17 cellular contexts compared by ENCODE assay signal in genomic region chr1:83701396-83701795, GRCh38.
DNase-seq lines count a peak whose midpoint lies in the region; ATAC-seq and TF ChIP-seq lines count a peak whose summit lies in the region.
"Had no signal": no experiment of that assay in that cellular context is flagged by ENCODE, and none has a peak within 500 bp of the region (broad histone marks: within the 10 kb centered on the region; RNA-seq: fewer than 3 reads in every experiment).

No MANE protein-coding gene starts in this region.

- no peak for TF ChIP-seq CTCF in CD8-positive, alpha-beta T cell (IDR thresholded peaks at IDR 0.05)
- TF ChIP-seq CTCF in activated CD8-positive, alpha-beta T cell treated with anti-CD3 and anti-CD28 coated beads for 36 hours (IDR thresholded peaks at IDR 0.05), result no peak

- peak overlapping the region; percentile 46 for H3K4me3 Mint-ChIP-seq in CD8-positive, alpha-beta T cell
- no peak overlapping the region for H3K4me3 Mint-ChIP-seq in activated CD8-positive, alpha-beta T cell treated with anti-CD3 and anti-CD28 coated beads for 36 hours
- H3K4me3 Mint-ChIP-seq: CD14-positive monocyte had no signal

- H3K27ac Mint-ChIP-seq in CD8-positive, alpha-beta T cell, result peak overlapping the region; percentile 91
- H3K27ac Mint-ChIP-seq in activated CD8-positive, alpha-beta T cell treated with anti-CD3 and anti-CD28 coated beads for 36 hours, result peak overlapping the region; percentile 73

- no peak overlapping the region for H3K4me2 ChIP-seq in neuronal stem cell (ENCODE audit: insufficient read depth, low read length, poor library complexity, severe bottlenecking)

- intact Hi-C loops in CD8-positive, alpha-beta T cell (cut with DNase I, micrococcal nuclease), result loop anchor here in 1 of 2 experiments (2.0 kb wide), 1 partner anchor 13 kb away; no protein-coding TSS in a partner anchor
- intact Hi-C loops in activated CD8-positive, alpha-beta T cell treated with anti-CD3 and anti-CD28 coated beads for 36 hours (cut with micrococcal nuclease), result no loop called here

- no peaks in the 10 kb centered on the region for H3K9me3 ChIP-seq in CD8-positive, alpha-beta T cell (ENCODE audit: low read length)
- H3K9me3 ChIP-seq in neuronal stem cell (replicated peaks in 1 of 2; ENCODE audit: control insufficient read depth in 2 of 2, insufficient read depth in 1 of 2, low read depth in 1 of 2, low read length in 2 of 2), result peaks cover 0 to 3% of the 10 kb centered on the region in 2 donors

- no peak overlapping the region for H3K4ac ChIP-seq in neuronal stem cell (ENCODE audit: low read length)

- H4K8ac ChIP-seq in neuronal stem cell (ENCODE audit: low read depth, low read length), result no peak overlapping the region

- POLR2A ChIA-PET in CD8-positive, alpha-beta T cell (lab: Charles Lee), result no interaction called here
- POLR2A ChIA-PET in activated CD8-positive, alpha-beta T cell treated with anti-CD3 and anti-CD28 coated beads for 36 hours (lab: Charles Lee), result no interaction called here

- no peaks in the 10 kb centered on the region for H3K27me3 ChIP-seq in CD8-positive, alpha-beta T cell (ENCODE audit: insufficient read depth, low read length)
- H3K27me3 ChIP-seq in neuronal stem cell (ENCODE audit: control insufficient read depth in 3 of 3, insufficient read depth in 3 of 3, low read depth in 1 of 3, low read length in 3 of 3), result no peaks in the 10 kb centered on the region

- DNase-seq in CD8-positive, alpha-beta T cell, result peak in 4 of 7 experiments; percentile 7 to 58 (median 34)
- DNase-seq in DMS53 treated with DMSO at 0.1 percent for 48 hours (lab: John Stamatoyannopoulos, UW; ENCODE audit: unreplicated experiment) (peak; percentile 26), neuronal stem cell (ENCODE audit: low spot score) (no peak)
- DNase-seq in activated CD8-positive, alpha-beta T cell treated with anti-CD3 and anti-CD28 coated beads for 36 hours, result peak; percentile 27
- DNase-seq: ACHN, AML-193, GM23248, MV-4-11, NCI-H1417, NCI-H187 treated with DMSO at 0.1 percent for 48 hours, NCI-H2171, NCI-H748 treated with DMSO at 0.1 percent for 48 hours had no signal

- peak overlapping the region; percentile 32 for H3K18ac ChIP-seq in neuronal stem cell (ENCODE audit: low read length)

- H3K4me3 ChIP-seq in CD8-positive, alpha-beta T cell (ENCODE audit: low read depth, low read length), result no peak overlapping the region
- H3K4me3 ChIP-seq in neuronal stem cell (ENCODE audit: low read length in 2 of 2), result no peak overlapping the region
- H3K4me3 ChIP-seq: GM23248 had no signal

- no peak overlapping the region for H2BK120ac ChIP-seq in neuronal stem cell (ENCODE audit: low read depth, low read length)

- H3K79me1 ChIP-seq in neuronal stem cell (ENCODE audit: low read depth, low read length), result no peaks in the 10 kb centered on the region

- ATAC-seq in CD8-positive, alpha-beta T cell, result peak; percentile 89
- peak; percentile 74 for ATAC-seq in activated CD8-positive, alpha-beta T cell treated with anti-CD3 and anti-CD28 coated beads for 36 hours
- ATAC-seq in GM18517 (IDR thresholded peaks at IDR 0.05; ENCODE audit: unreplicated experiment) (no peak), GM21737 (IDR thresholded peaks at IDR 0.05; ENCODE audit: unreplicated experiment) (no peak), SK-N-SH treated with all-trans-retinoic acid at 6 μM for 48 hours (no peak)
- ATAC-seq: Panc1 had no signal

- no CpG with 5 or more reads among the region's 2 CpGs for WGBS in neuronal stem cell (ENCODE audit: extremely low coverage in 2 of 2, insufficient read length in 2 of 2, insufficient replicate concordance in 1 of 2), 2 donors

- H2AFZ ChIP-seq in neuronal stem cell (ENCODE audit: low read length), result no peak overlapping the region
- H2AFZ ChIP-seq: GM23248 had no signal

- H3K9ac ChIP-seq in neuronal stem cell (ENCODE audit: low read depth, low read length, poor library complexity), result no peak overlapping the region
- H3K9ac ChIP-seq: GM23248 had no signal

- H3K36me3 ChIP-seq in CD8-positive, alpha-beta T cell (ENCODE audit: insufficient read depth, low read length), result no peaks in the 10 kb centered on the region
- no peaks in the 10 kb centered on the region for H3K36me3 ChIP-seq in neuronal stem cell (replicated peaks in 1 of 2; ENCODE audit: control insufficient read depth in 2 of 2, insufficient read depth in 2 of 2, low read length in 2 of 2)

- H3K4me1 ChIP-seq in CD8-positive, alpha-beta T cell (ENCODE audit: insufficient read depth, low read length), result peaks cover 22% of the 10 kb centered on the region
- peaks cover 0 to 9% of the 10 kb centered on the region in 2 donors for H3K4me1 ChIP-seq in neuronal stem cell (ENCODE audit: control insufficient read depth in 2 of 2, insufficient read depth in 1 of 2, low read depth in 1 of 2, low read length in 2 of 2)

- H3K27me3 Mint-ChIP-seq in CD8-positive, alpha-beta T cell (ENCODE audit: low read depth), result no peaks in the 10 kb centered on the region
- peaks cover 3% of the 10 kb centered on the region for H3K27me3 Mint-ChIP-seq in activated CD8-positive, alpha-beta T cell treated with anti-CD3 and anti-CD28 coated beads for 36 hours

- H3K27ac ChIP-seq in CD8-positive, alpha-beta T cell (ENCODE audit: low read depth, low read length), result no peak overlapping the region
- H3K27ac ChIP-seq in neuronal stem cell (replicated peaks; ENCODE audit: low read length), result no peak overlapping the region
- H3K27ac ChIP-seq: GM23248 had no signal

- no peak overlapping the region for H2BK5ac ChIP-seq in neuronal stem cell (ENCODE audit: low read length)

- no peaks in the 10 kb centered on the region for H3K36me3 Mint-ChIP-seq in CD8-positive, alpha-beta T cell
- H3K36me3 Mint-ChIP-seq in activated CD8-positive, alpha-beta T cell treated with anti-CD3 and anti-CD28 coated beads for 36 hours (ENCODE audit: low read depth), result no peaks in the 10 kb centered on the region
- H3K36me3 Mint-ChIP-seq: CD14-positive monocyte had no signal

- H2BK12ac ChIP-seq in neuronal stem cell (ENCODE audit: low read length), result no peak overlapping the region

- no peak overlapping the region for H3K23ac ChIP-seq in neuronal stem cell (ENCODE audit: low read depth, low read length, poor library complexity)

- H2AK5ac ChIP-seq in neuronal stem cell (ENCODE audit: low read depth, low read length), result no peak overlapping the region

- H3K14ac ChIP-seq in neuronal stem cell (ENCODE audit: low read length), result no peak overlapping the region

- no peak overlapping the region for H2BK15ac ChIP-seq in neuronal stem cell (ENCODE audit: low read length)

- peaks cover 28% of the 10 kb centered on the region for H3K4me1 Mint-ChIP-seq in CD8-positive, alpha-beta T cell (ENCODE audit: low read depth)
- peaks cover 31% of the 10 kb centered on the region for H3K4me1 Mint-ChIP-seq in activated CD8-positive, alpha-beta T cell treated with anti-CD3 and anti-CD28 coated beads for 36 hours (ENCODE audit: low read depth)
- H3K4me1 Mint-ChIP-seq: CD14-positive monocyte had no signal

- no peak overlapping the region for H4K91ac ChIP-seq in neuronal stem cell (ENCODE audit: low read depth, low read length, poor library complexity)

- CTCF ChIA-PET in CD8-positive, alpha-beta T cell (lab: Charles Lee), result no interaction called here
- CTCF ChIA-PET in activated CD8-positive, alpha-beta T cell treated with anti-CD3 and anti-CD28 coated beads for 36 hours (lab: Charles Lee), result no interaction called here

- peaks cover 5% of the 10 kb centered on the region for H3K9me3 Mint-ChIP-seq in CD8-positive, alpha-beta T cell
- peaks cover 2% of the 10 kb centered on the region for H3K9me3 Mint-ChIP-seq in activated CD8-positive, alpha-beta T cell treated with anti-CD3 and anti-CD28 coated beads for 36 hours

TF ChIP-seq in SK-N-SH treated with all-trans-retinoic acid at 6 μM for 48 hours, 23 proteins besides CTCF, POLR2A, EP300 and RAD21 (continues in another document):
- TF ChIP-seq TOX (CRISPR knock-in tag; IDR thresholded peaks at IDR 0.05; ENCODE audit: borderline replicate concordance) (no peak), PATZ1 (CRISPR knock-in tag; IDR thresholded peaks at IDR 0.05; ENCODE audit: borderline replicate concordance) (no peak), ZNF70 (CRISPR knock-in tag; IDR thresholded peaks at IDR 0.05) (no peak), RARB (CRISPR knock-in tag; IDR thresholded peaks at IDR 0.05) (no peak), SNAI2 (CRISPR knock-in tag; IDR thresholded peaks at IDR 0.05) (no peak), POU6F1 (CRISPR knock-in tag; IDR thresholded peaks at IDR 0.05; ENCODE audit: borderline replicate concordance, low read depth) (no peak)

Comparison
In these comparisons a context has a peak if more than half of its experiments do, and no peak if none do; other contexts are left out.
1. ATAC-seq: peak in CD8-positive, alpha-beta T cell (single experiment) and activated CD8-positive, alpha-beta T cell treated with anti-CD3 and anti-CD28 coated beads for 36 hours (single experiment); none in GM18517 (single experiment), GM21737 (single experiment) and SK-N-SH treated with all-trans-retinoic acid at 6 μM for 48 hours (single experiment).